ENCODE assay signal across 1 cellular context in genomic region chr1:44609768-44610526, GRCh38.
TF ChIP-seq lines count a peak whose summit lies in the region.

No MANE protein-coding gene starts in this region.

TF ChIP-seq in K562, 482 proteins besides CTCF, POLR2A, EP300 and RAD21 (continued from another document and continues in another):
- TF ChIP-seq, protein P1, sequence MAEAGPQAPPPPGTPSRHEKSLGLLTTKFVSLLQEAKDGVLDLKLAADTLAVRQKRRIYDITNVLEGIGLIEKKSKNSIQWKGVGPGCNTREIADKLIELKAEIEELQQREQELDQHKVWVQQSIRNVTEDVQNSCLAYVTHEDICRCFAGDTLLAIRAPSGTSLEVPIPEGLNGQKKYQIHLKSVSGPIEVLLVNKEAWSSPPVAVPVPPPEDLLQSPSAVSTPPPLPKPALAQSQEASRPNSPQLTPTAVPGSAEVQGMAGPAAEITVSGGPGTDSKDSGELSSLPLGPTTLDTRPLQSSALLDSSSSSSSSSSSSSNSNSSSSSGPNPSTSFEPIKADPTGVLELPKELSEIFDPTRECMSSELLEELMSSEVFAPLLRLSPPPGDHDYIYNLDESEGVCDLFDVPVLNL (CRISPR knock-in tag; IDR thresholded peaks at IDR 0.05; ENCODE audit: low read depth) = no peak
- TF ChIP-seq, protein P2, sequence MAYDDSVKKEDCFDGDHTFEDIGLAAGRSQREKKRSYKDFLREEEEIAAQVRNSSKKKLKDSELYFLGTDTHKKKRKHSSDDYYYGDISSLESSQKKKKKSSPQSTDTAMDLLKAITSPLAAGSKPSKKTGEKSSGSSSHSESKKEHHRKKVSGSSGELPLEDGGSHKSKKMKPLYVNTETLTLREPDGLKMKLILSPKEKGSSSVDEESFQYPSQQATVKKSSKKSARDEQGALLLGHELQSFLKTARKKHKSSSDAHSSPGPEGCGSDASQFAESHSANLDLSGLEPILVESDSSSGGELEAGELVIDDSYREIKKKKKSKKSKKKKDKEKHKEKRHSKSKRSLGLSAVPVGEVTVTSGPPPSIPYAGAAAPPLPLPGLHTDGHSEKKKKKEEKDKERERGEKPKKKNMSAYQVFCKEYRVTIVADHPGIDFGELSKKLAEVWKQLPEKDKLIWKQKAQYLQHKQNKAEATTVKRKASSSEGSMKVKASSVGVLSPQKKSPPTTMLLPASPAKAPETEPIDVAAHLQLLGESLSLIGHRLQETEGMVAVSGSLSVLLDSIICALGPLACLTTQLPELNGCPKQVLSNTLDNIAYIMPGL (CRISPR knock-in tag; IDR thresholded peaks at IDR 0.05) = no peak
- no peak for TF ChIP-seq ZNF140 (CRISPR knock-in tag; IDR thresholded peaks at IDR 0.05)
- TF ChIP-seq ARHGAP35 (IDR thresholded peaks at IDR 0.05; ENCODE audit: partially characterized antibody) = no peak
- no peak for TF ChIP-seq GTF2A2 (tag; IDR thresholded peaks at IDR 0.05)
- TF ChIP-seq, protein P3, sequence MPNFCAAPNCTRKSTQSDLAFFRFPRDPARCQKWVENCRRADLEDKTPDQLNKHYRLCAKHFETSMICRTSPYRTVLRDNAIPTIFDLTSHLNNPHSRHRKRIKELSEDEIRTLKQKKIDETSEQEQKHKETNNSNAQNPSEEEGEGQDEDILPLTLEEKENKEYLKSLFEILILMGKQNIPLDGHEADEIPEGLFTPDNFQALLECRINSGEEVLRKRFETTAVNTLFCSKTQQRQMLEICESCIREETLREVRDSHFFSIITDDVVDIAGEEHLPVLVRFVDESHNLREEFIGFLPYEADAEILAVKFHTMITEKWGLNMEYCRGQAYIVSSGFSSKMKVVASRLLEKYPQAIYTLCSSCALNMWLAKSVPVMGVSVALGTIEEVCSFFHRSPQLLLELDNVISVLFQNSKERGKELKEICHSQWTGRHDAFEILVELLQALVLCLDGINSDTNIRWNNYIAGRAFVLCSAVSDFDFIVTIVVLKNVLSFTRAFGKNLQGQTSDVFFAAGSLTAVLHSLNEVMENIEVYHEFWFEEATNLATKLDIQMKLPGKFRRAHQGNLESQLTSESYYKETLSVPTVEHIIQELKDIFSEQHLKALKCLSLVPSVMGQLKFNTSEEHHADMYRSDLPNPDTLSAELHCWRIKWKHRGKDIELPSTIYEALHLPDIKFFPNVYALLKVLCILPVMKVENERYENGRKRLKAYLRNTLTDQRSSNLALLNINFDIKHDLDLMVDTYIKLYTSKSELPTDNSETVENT (CRISPR knock-in tag; IDR thresholded peaks at IDR 0.05) = no peak
- TF ChIP-seq CBX2 (IDR thresholded peaks at IDR 0.05; ENCODE audit: insufficient read depth, low read length, poor library complexity, severe bottlenecking) = no peak
- no peak for TF ChIP-seq ZNF133 (CRISPR knock-in tag; IDR thresholded peaks at IDR 0.05)
- no peak for TF ChIP-seq BCLAF1 (IDR thresholded peaks at IDR 0.05; ENCODE audit: borderline replicate concordance in 1 of 2, control insufficient read depth in 1 of 2, low read depth in 2 of 2, low read length in 1 of 2)
- TF ChIP-seq IRF2 (CRISPR knock-in tag; IDR thresholded peaks at IDR 0.05) = no peak
- TF ChIP-seq ZNF561 (CRISPR knock-in tag; conservative IDR thresholded peaks at IDR 0.05) = no peak
- no peak for TF ChIP-seq NELFE (IDR thresholded peaks at IDR 0.05; ENCODE audit: insufficient read depth, insufficient read length)
- TF ChIP-seq ETV5 (CRISPR knock-in tag; IDR thresholded peaks at IDR 0.05; ENCODE audit: low read depth) = peak; percentile 38; the same call in 1 of the 2 replicates
- no peak for TF ChIP-seq MCM5 (IDR thresholded peaks at IDR 0.05; ENCODE audit: low read depth)
- peak in 1 of 2 experiments; percentile 65; a peak in 1 of 4 replicates for TF ChIP-seq ZMIZ1 (IDR thresholded peaks at IDR 0.05; ENCODE audit: low read depth in 2 of 2, low read length in 2 of 2)
- TF ChIP-seq SMC3 (conservative IDR thresholded peaks at IDR 0.05; ENCODE audit: insufficient read depth, low read depth, low read length) = no peak
- TF ChIP-seq ZNF696 (CRISPR knock-in tag; conservative IDR thresholded peaks at IDR 0.05) = no peak
- no peak for TF ChIP-seq GATAD2B (IDR thresholded peaks at IDR 0.05; ENCODE audit: borderline replicate concordance)
- TF ChIP-seq ZNF76 (CRISPR knock-in tag; IDR thresholded peaks at IDR 0.05; ENCODE audit: borderline replicate concordance) = no peak
- no peak for TF ChIP-seq GABPB2 (CRISPR knock-in tag; conservative IDR thresholded peaks at IDR 0.05)
- TF ChIP-seq EWSR1 (IDR thresholded peaks at IDR 0.05; ENCODE audit: borderline replicate concordance, low read depth, partially characterized antibody) = no peak
- no peak for TF ChIP-seq SREBF2 (CRISPR knock-in tag; IDR thresholded peaks at IDR 0.05)
- TF ChIP-seq RBM15 (IDR thresholded peaks at IDR 0.05; ENCODE audit: insufficient read depth, low read length) = no peak
- no peak for TF ChIP-seq SMAD1 (IDR thresholded peaks at IDR 0.05; ENCODE audit: low read depth, low read length, partially characterized antibody)
- TF ChIP-seq ZNF431 (CRISPR knock-in tag; IDR thresholded peaks at IDR 0.05) = no peak
- no peak for TF ChIP-seq FOXK2 (conservative IDR thresholded peaks at IDR 0.05 in 1 of 2, IDR thresholded peaks at IDR 0.05 in 1 of 2; ENCODE audit: low read depth in 2 of 2)
- no peak for TF ChIP-seq NCOA6 (IDR thresholded peaks at IDR 0.05)
- TF ChIP-seq, protein P4, sequence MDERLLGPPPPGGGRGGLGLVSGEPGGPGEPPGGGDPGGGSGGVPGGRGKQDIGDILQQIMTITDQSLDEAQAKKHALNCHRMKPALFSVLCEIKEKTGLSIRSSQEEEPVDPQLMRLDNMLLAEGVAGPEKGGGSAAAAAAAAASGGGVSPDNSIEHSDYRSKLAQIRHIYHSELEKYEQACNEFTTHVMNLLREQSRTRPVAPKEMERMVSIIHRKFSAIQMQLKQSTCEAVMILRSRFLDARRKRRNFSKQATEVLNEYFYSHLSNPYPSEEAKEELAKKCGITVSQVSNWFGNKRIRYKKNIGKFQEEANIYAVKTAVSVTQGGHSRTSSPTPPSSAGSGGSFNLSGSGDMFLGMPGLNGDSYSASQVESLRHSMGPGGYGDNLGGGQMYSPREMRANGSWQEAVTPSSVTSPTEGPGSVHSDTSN (CRISPR knock-in tag; IDR thresholded peaks at IDR 0.05; ENCODE audit: low read depth) = peak; percentile 71
- TF ChIP-seq, protein P4 (tag; conservative IDR thresholded peaks at IDR 0.05; ENCODE audit: low read depth) = peak; percentile 90
- no peak for TF ChIP-seq ZNF764 (CRISPR knock-in tag; IDR thresholded peaks at IDR 0.05; ENCODE audit: low read depth)
- TF ChIP-seq BMI1 (IDR thresholded peaks at IDR 0.05; ENCODE audit: low read length) = no peak
- TF ChIP-seq ELK3 (CRISPR knock-in tag; IDR thresholded peaks at IDR 0.05) = no peak
- no peak for TF ChIP-seq CAMTA2 (CRISPR knock-in tag; conservative IDR thresholded peaks at IDR 0.05)
- TF ChIP-seq ZNF668 (CRISPR knock-in tag; IDR thresholded peaks at IDR 0.05) = no peak
- TF ChIP-seq JUN (IDR thresholded peaks at IDR 0.05; ENCODE audit: borderline replicate concordance, low read depth, low read length) = no peak
- TF ChIP-seq JUN (CRISPR knock-in tag; IDR thresholded peaks at IDR 0.05; ENCODE audit: borderline replicate concordance) = 0 out of 2 replicates have a peak, but pooled peaks have one; percentile 40
- TF ChIP-seq CEBPZ (IDR thresholded peaks at IDR 0.05; ENCODE audit: borderline replicate concordance, low read depth, low read length) = no peak
- no peak for TF ChIP-seq HDGF (IDR thresholded peaks at IDR 0.05)
- TF ChIP-seq TGIF2 (CRISPR knock-in tag; IDR thresholded peaks at IDR 0.05) = no peak
- no peak for TF ChIP-seq SAP30 (IDR thresholded peaks at IDR 0.05; ENCODE audit: borderline replicate concordance, insufficient read depth, low read depth, low read length, poor library complexity, severe bottlenecking)
- TF ChIP-seq GATA2 (CRISPR knock-in tag; IDR thresholded peaks at IDR 0.05) = peak; percentile 75
- TF ChIP-seq, protein P5, sequence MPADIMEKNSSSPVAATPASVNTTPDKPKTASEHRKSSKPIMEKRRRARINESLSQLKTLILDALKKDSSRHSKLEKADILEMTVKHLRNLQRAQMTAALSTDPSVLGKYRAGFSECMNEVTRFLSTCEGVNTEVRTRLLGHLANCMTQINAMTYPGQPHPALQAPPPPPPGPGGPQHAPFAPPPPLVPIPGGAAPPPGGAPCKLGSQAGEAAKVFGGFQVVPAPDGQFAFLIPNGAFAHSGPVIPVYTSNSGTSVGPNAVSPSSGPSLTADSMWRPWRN (IDR thresholded peaks at IDR 0.05; ENCODE audit: low read depth) = peak; percentile 92
- no peak for TF ChIP-seq SIN3B (IDR thresholded peaks at IDR 0.05; ENCODE audit: low read depth)
- no peak for TF ChIP-seq ETS2 (tag; IDR thresholded peaks at IDR 0.05; ENCODE audit: borderline replicate concordance, poor library complexity, severe bottlenecking)
- TF ChIP-seq DMBX1 (CRISPR knock-in tag; IDR thresholded peaks at IDR 0.05; ENCODE audit: borderline replicate concordance) = peak; percentile 88
- no peak for TF ChIP-seq ZKSCAN8 (CRISPR knock-in tag; IDR thresholded peaks at IDR 0.05)
- TF ChIP-seq TCF7 (IDR thresholded peaks at IDR 0.05; ENCODE audit: borderline replicate concordance) = no peak
